ENCODE assay signal across 15 cellular contexts in the genomic region with DNA sequence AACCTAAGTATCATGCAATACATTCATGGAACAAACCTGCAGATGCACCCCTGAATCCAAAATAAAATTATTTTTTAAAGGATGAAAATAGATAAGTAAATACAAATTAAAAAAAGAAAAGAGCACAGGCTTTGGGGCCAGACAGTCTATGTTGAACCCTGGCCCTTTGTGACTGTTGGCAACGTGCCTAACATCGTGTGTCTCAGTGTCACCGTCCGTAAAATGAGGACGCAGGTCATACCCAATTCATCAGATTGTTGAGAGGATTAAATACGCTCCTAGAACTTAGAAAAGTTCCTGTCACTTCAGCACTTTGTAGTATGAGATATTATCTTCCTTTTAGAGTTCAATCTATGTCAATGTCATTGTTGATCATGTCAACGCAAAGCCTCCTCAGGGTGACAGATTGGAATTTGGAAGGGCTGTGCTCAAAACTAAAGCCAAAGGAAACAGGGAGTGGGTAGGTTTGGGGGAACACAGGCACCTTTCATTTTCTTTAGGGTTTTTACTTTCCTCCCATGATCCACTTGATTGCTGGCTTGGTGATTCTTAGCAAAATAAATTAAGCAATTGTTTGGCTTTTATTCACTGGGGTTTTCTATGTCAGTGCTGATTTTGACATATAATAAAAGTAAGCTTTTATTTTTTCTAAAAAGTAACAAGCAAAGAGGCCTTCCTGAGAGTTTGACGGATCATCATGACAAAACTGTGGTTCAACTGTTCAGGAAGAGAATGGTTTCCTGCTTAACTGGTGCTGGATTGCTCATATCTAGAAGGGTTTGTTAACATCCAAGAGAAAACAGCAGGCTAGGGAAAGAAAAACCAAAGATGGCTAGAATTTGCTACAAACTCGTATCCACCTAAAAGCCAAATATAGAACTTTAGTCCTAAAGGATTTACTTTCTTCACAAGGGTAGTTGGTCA. TPM values are rescaled to one million over a fixed set of nuclear protein-coding genes. Genes with fewer than 3 reads are reported as not detected.
DNase-seq lines count a peak whose midpoint lies in the region; ATAC-seq and TF ChIP-seq lines count a peak whose summit lies in the region.
"Had no signal": no experiment of that assay in that cellular context is flagged by ENCODE, and none has a peak within 500 bp of the region (broad histone marks: within the 10 kb centered on the region; RNA-seq: fewer than 3 reads in every experiment).

No MANE protein-coding gene starts in this region.

- H3K27ac Mint-ChIP-seq in chondrocyte (ENCODE audit: unreplicated experiment) = peak overlapping the region; percentile 7
- H3K27ac Mint-ChIP-seq: IgD-negative memory B cell; naive thymus-derived CD4-positive, alpha-beta T cell had no signal

- no peak overlapping the region for H3K4me2 ChIP-seq in GM23248 (ENCODE audit: unreplicated experiment)
- peak overlapping the region; percentile 31 for H3K4me2 ChIP-seq in parathyroid adenoma (ENCODE audit: low read length)

- H3K27me3 Mint-ChIP-seq in chondrocyte (ENCODE audit: low read depth) = no peaks in the 10 kb centered on the region
- H3K27me3 Mint-ChIP-seq: effector memory CD8-positive, alpha-beta T cell; naive thymus-derived CD4-positive, alpha-beta T cell had no signal

- H3K4me3 Mint-ChIP-seq in chondrocyte (ENCODE audit: unreplicated experiment) = no peak overlapping the region
- H3K4me3 Mint-ChIP-seq: effector memory CD8-positive, alpha-beta T cell; IgD-negative memory B cell had no signal

- H3K36me3 ChIP-seq in GM23248 (ENCODE audit: low read depth) = no peaks in the 10 kb centered on the region
- H3K36me3 ChIP-seq in parathyroid adenoma (ENCODE audit: control insufficient read depth, insufficient read depth, low read length) = peaks cover 2% of the 10 kb centered on the region
- H3K36me3 ChIP-seq: gastroesophageal sphincter, lower lobe of right lung had no signal

- H3K27me3 ChIP-seq in GM23248 (replicated peaks; ENCODE audit: insufficient read depth) (no peaks in the 10 kb centered on the region), parathyroid adenoma (ENCODE audit: control insufficient read depth, insufficient read depth, low read length) (no peaks in the 10 kb centered on the region)
- H3K27me3 ChIP-seq: gastroesophageal sphincter had no signal

- H3K4me3 ChIP-seq in GM23248 (no peak overlapping the region), parathyroid adenoma (ENCODE audit: low read depth, low read length) (no peak overlapping the region)
- H3K4me3 ChIP-seq: gastroesophageal sphincter, lower lobe of right lung had no signal

- H4K20me1 ChIP-seq in GM23248 (ENCODE audit: insufficient read depth) = no peaks in the 10 kb centered on the region

- WGBS in GM23248 (ENCODE audit: low coverage in 1 of 2, low lambda C conversion rate in 2 of 2, missing lambda C conversion rate in 2 of 2), 2 experiments = 76 to 80% methylated on average over 9 of the region's 9 CpGs

- H3K9me3 ChIP-seq in GM23248 (ENCODE audit: low read depth) (no peaks in the 10 kb centered on the region), parathyroid adenoma (ENCODE audit: control insufficient read depth, low read length) (no peaks in the 10 kb centered on the region)

- peaks cover 18% of the 10 kb centered on the region for H3K9me3 Mint-ChIP-seq in chondrocyte (ENCODE audit: low read depth)

- no peak for ATAC-seq in HG03159 (IDR thresholded peaks at IDR 0.05; ENCODE audit: unreplicated experiment)
- ATAC-seq: effector memory CD8-positive, alpha-beta T cell; gastroesophageal sphincter; lower lobe of right lung; naive thymus-derived CD4-positive, alpha-beta T cell had no signal

- peaks cover 29% of the 10 kb centered on the region for H3K4me1 Mint-ChIP-seq in chondrocyte (ENCODE audit: low read depth)
- H3K4me1 Mint-ChIP-seq: IgD-negative memory B cell had no signal

- H3K9ac ChIP-seq in GM23248 (no peak overlapping the region), parathyroid adenoma (no peak overlapping the region)

- H3K4me1 ChIP-seq in GM23248 (ENCODE audit: insufficient read depth) (peaks cover 16% of the 10 kb centered on the region), parathyroid adenoma (peaks cover 35% of the 10 kb centered on the region)

- H3K27ac ChIP-seq in GM23248 (no peak overlapping the region), parathyroid adenoma (peak overlapping the region; percentile 84)

- no peak overlapping the region for H2AFZ ChIP-seq in GM23248
- H2AFZ ChIP-seq in parathyroid adenoma = peak overlapping the region; percentile 40

- H3K79me2 ChIP-seq in GM23248 (ENCODE audit: insufficient read depth) (no peaks in the 10 kb centered on the region), parathyroid adenoma (no peaks in the 10 kb centered on the region)

- peak; percentile 1 for DNase-seq in GM23248
- peak; percentile 55 for DNase-seq in MV-4-11 (lab: John Stamatoyannopoulos, UW)
- DNase-seq in chondrocyte (ENCODE audit: low spot score) = no peak
- DNase-seq in NCI-H510A treated with DMSO at 0.1 percent for 48 hours (lab: John Stamatoyannopoulos, UW) = no peak
- DNase-seq in GM10266 (ENCODE audit: extremely low spot score) = no peak
- DNase-seq in stimulated activated CD4-positive, alpha-beta T cell treated with anti-CD3 and anti-CD28 coated beads, Interleukin-12 subunit alpha, Interleukin-12 subunit beta, amount 100 ng/mL, for 4 hours = no peak
- DNase-seq: activated naive CD4-positive, alpha-beta T cell treated with anti-CD3 and anti-CD28 coated beads, Interleukin-2, amount 50 U/mL, for 16 hours; effector memory CD8-positive, alpha-beta T cell; lower lobe of right lung; naive thymus-derived CD4-positive, alpha-beta T cell; NCI-H1436 had no signal

- H3K9me2 ChIP-seq in GM23248 (ENCODE audit: insufficient read depth) = peaks cover 4% of the 10 kb centered on the region; the same call in 1 of the 2 replicates

- H3K36me3 Mint-ChIP-seq in chondrocyte (ENCODE audit: low read depth) = peaks cover 3% of the 10 kb centered on the region

- H3F3A ChIP-seq in GM23248 (ENCODE audit: insufficient read depth) = peaks cover 17% of the 10 kb centered on the region

- in situ Hi-C loops in GM23248 (cut with MboI) = no loop called here

- TF ChIP-seq CTCF in chondrocyte (IDR thresholded peaks at IDR 0.05) (no peak), parathyroid adenoma (IDR thresholded peaks at IDR 0.05) (no peak), GM10266 (IDR thresholded peaks at IDR 0.05; ENCODE audit: control insufficient read depth, insufficient read depth, low read depth, missing control alignments) (no peak)

RNA-seq across cellular contexts. Expression of gene SERPINB1, which starts 21.5 kb away (rescaled TPM):
- 13.8 and 28.3 TPM in 2 replicates for total RNA-seq in GM23248 (2014; rRNA removed; shearing (Covaris generic))
- 32.5 and 32.8 TPM in 2 replicates for polyA plus RNA-seq in GM23248 (2016; fragmentation: Nextera tagmentation; extraction: Ambion mirVana)
- total RNA-seq in chondrocyte = 9.0 to 9.3 TPM (median 9.1 TPM) in 3 replicates

RNA-seq across cellular contexts. Expression of gene WRNIP1, which starts 55.0 kb away (rescaled TPM):
- total RNA-seq in GM23248 (2014; rRNA removed; shearing (Covaris generic)) = 63.1 and 64.9 TPM in 2 replicates
- 16.8 and 17.0 TPM in 2 replicates for polyA plus RNA-seq in GM23248 (2016; fragmentation: Nextera tagmentation; extraction: Ambion mirVana)
- total RNA-seq in chondrocyte = 34.0 to 36.1 TPM (median 34.6 TPM) in 3 replicates

Comparison
In these comparisons a context has a peak if more than half of its experiments do, and no peak if none do; other contexts are left out.
1. DNase-seq: peak in GM23248 (single experiment) and MV-4-11 (single experiment); none in chondrocyte (single experiment), NCI-H510A treated with DMSO at 0.1 percent for 48 hours (single experiment), GM10266 (single experiment) and stimulated activated CD4-positive, alpha-beta T cell treated with anti-CD3 and anti-CD28 coated beads, Interleukin-12 subunit alpha, Interleukin-12 subunit beta, amount 100 ng/mL, for 4 hours (single experiment).